29 cellular contexts compared by ENCODE assay signal in the genomic region with DNA sequence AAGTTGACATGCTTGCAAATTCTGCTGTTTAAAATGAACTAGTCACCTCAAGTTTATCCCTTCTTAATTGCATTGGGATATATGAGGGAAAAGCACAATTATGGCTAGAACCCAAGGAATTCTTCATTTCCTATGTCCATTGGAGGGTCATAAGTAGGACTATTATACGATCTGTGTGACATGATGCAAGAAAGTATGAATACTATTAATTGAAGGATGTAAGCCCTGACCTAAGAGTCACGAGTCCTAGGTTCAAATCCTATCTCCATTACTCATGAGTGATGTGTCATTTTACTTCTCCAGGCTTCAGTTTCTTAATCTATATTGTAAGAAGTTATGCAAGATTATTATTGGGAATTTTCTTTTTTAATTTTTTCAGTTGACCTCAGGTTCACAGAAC.
"Had no signal": no experiment of that assay in that cellular context is flagged by ENCODE, and none has a peak within 500 bp of the region (broad histone marks: within the 10 kb centered on the region; RNA-seq: fewer than 3 reads in every experiment).

No MANE protein-coding gene starts in this region.

- H3K4me1 Mint-ChIP-seq: activated naive CD4-positive, alpha-beta T cell treated with anti-CD3 and anti-CD28 coated beads, Interleukin-2, amount 10 ng/mL, durations not matched to agents 7 days and 5 days; activated naive CD8-positive, alpha-beta T cell treated with anti-CD3 and anti-CD28 coated beads, Interleukin-2, amount 10 ng/mL, durations not matched to agents 7 days and 5 days; memory B cell; naive thymus-derived CD8-positive, alpha-beta T cell; neural crest cell; stimulated activated naive B cell treated with anti-CD40 and anti-IgM and Interleukin-4, amounts not matched to agents 10 μg/mL and 1 μg/mL and 100 μg/mL, for 72 hours had no signal

- H3K27ac Mint-ChIP-seq: activated naive CD4-positive, alpha-beta T cell treated with anti-CD3 and anti-CD28 coated beads, Interleukin-2, amount 10 ng/mL, durations not matched to agents 7 days and 5 days; activated naive CD8-positive, alpha-beta T cell treated with anti-CD3 and anti-CD28 coated beads, Interleukin-2, amount 10 ng/mL, durations not matched to agents 7 days and 5 days; activated T-helper 1 cell treated with anti-CD3 and anti-CD28 coated beads, Interleukin-12 subunit alpha, Interleukin-12 subunit beta, Interleukin-2, Interleukin-4 antibody, amounts not matched to agents 30 ng/mL and 10 ng/mL and 1 ng/mL, durations not matched to agents 14 hours and 24 hours and 36 hours; dendritic cell treated with granulocyte-macrophage colony-stimulating factor and Interleukin-4, amounts not matched to agents 40 ng/mL and 50 ng/mL, for 4 days; memory B cell; naive thymus-derived CD8-positive, alpha-beta T cell; stimulated activated naive B cell treated with anti-CD40 and anti-IgM and Interleukin-4, amounts not matched to agents 10 μg/mL and 1 μg/mL and 100 μg/mL, for 72 hours; T-helper 1 cell treated with Interleukin-12 subunit alpha and Interleukin-12 subunit beta and Interleukin-4 antibody, amounts not matched to agents 30 μg/mL and 1 μg/mL, for 36 hours had no signal

- H3K9me3 Mint-ChIP-seq: activated naive CD4-positive, alpha-beta T cell treated with anti-CD3 and anti-CD28 coated beads, Interleukin-2, amount 10 ng/mL, durations not matched to agents 7 days and 5 days; activated naive CD8-positive, alpha-beta T cell treated with anti-CD3 and anti-CD28 coated beads, Interleukin-2, amount 10 ng/mL, durations not matched to agents 7 days and 5 days; activated T-helper 1 cell treated with anti-CD3 and anti-CD28 coated beads, Interleukin-12 subunit alpha, Interleukin-12 subunit beta, Interleukin-2, Interleukin-4 antibody, amounts not matched to agents 30 ng/mL and 10 ng/mL and 1 ng/mL, durations not matched to agents 14 hours and 24 hours and 36 hours; neural crest cell; T-helper 1 cell treated with Interleukin-12 subunit alpha and Interleukin-12 subunit beta and Interleukin-4 antibody, amounts not matched to agents 30 μg/mL and 1 μg/mL, for 36 hours had no signal

- H3K36me3 Mint-ChIP-seq: activated naive CD4-positive, alpha-beta T cell treated with anti-CD3 and anti-CD28 coated beads, Interleukin-2, amount 10 ng/mL, durations not matched to agents 7 days and 5 days; activated naive CD8-positive, alpha-beta T cell treated with anti-CD3 and anti-CD28 coated beads, Interleukin-2, amount 10 ng/mL, durations not matched to agents 7 days and 5 days; memory B cell; naive thymus-derived CD8-positive, alpha-beta T cell; stimulated activated naive B cell treated with anti-CD40 and anti-IgM and Interleukin-4, amounts not matched to agents 10 μg/mL and 1 μg/mL and 100 μg/mL, for 72 hours had no signal

- H3K4me3 Mint-ChIP-seq: activated naive CD4-positive, alpha-beta T cell treated with anti-CD3 and anti-CD28 coated beads, Interleukin-2, amount 10 ng/mL, durations not matched to agents 7 days and 5 days; activated naive CD8-positive, alpha-beta T cell treated with anti-CD3 and anti-CD28 coated beads, Interleukin-2, amount 10 ng/mL, durations not matched to agents 7 days and 5 days; activated T-helper 1 cell treated with anti-CD3 and anti-CD28 coated beads, Interleukin-12 subunit alpha, Interleukin-12 subunit beta, Interleukin-2, Interleukin-4 antibody, amounts not matched to agents 30 ng/mL and 10 ng/mL and 1 ng/mL, durations not matched to agents 14 hours and 24 hours and 36 hours; dendritic cell treated with granulocyte-macrophage colony-stimulating factor and Interleukin-4, amounts not matched to agents 40 ng/mL and 50 ng/mL, for 4 days; memory B cell; naive thymus-derived CD8-positive, alpha-beta T cell; neural crest cell; stimulated activated naive B cell treated with anti-CD40 and anti-IgM and Interleukin-4, amounts not matched to agents 10 μg/mL and 1 μg/mL and 100 μg/mL, for 72 hours; T-helper 1 cell treated with Interleukin-12 subunit alpha and Interleukin-12 subunit beta and Interleukin-4 antibody, amounts not matched to agents 30 μg/mL and 1 μg/mL, for 36 hours had no signal

- ATAC-seq: naive thymus-derived CD8-positive, alpha-beta T cell; psoas muscle; stimulated activated naive B cell treated with anti-CD40 and anti-IgM and Interleukin-4, amounts not matched to agents 10 μg/mL and 1 μg/mL and 100 μg/mL, for 72 hours; upper lobe of right lung had no signal

- H3K4me3 ChIP-seq: ascending aorta, psoas muscle, right atrium auricular region, stomach, thyroid gland, upper lobe of right lung had no signal

- H3K27me3 Mint-ChIP-seq: activated naive CD4-positive, alpha-beta T cell treated with anti-CD3 and anti-CD28 coated beads, Interleukin-2, amount 10 ng/mL, durations not matched to agents 7 days and 5 days; activated naive CD8-positive, alpha-beta T cell treated with anti-CD3 and anti-CD28 coated beads, Interleukin-2, amount 10 ng/mL, durations not matched to agents 7 days and 5 days; dendritic cell treated with granulocyte-macrophage colony-stimulating factor and Interleukin-4, amounts not matched to agents 40 ng/mL and 50 ng/mL, for 4 days; memory B cell; naive thymus-derived CD8-positive, alpha-beta T cell; stimulated activated naive B cell treated with anti-CD40 and anti-IgM and Interleukin-4, amounts not matched to agents 10 μg/mL and 1 μg/mL and 100 μg/mL, for 72 hours had no signal

- DNase-seq: activated CD4-positive, alpha-beta T cell treated with anti-CD3 and anti-CD28 coated beads for 4 hours; activated CD4-positive, alpha-beta T cell treated with anti-CD3 and anti-CD28 coated beads, Interleukin-2, amount 50 U/mL, for 4 hours; activated CD8-positive, alpha-beta memory T cell treated with anti-CD3 and anti-CD28 coated beads, Interleukin-2, amount 50 U/mL, for 4 hours; activated gamma-delta T cell; activated naive CD4-positive, alpha-beta T cell treated with anti-CD3 and anti-CD28 coated beads, Interleukin-2, amount 10 ng/mL, durations not matched to agents 7 days and 5 days; activated naive CD8-positive, alpha-beta T cell treated with anti-CD3 and anti-CD28 coated beads, Interleukin-2, amount 10 ng/mL, durations not matched to agents 7 days and 5 days; activated T-cell treated with anti-CD3 and anti-CD28 coated beads, Interleukin-2, amount 50 U/mL, for 1 hour; brain microvascular endothelial cell; central memory CD4-positive, alpha-beta T cell; head of caudate nucleus; hippocampal formation; kidney; naive thymus-derived CD8-positive, alpha-beta T cell; nucleus accumbens; psoas muscle; stimulated activated CD4-positive, alpha-beta T cell treated with anti-CD3 and anti-CD28 coated beads, Interleukin-15, amount 100 ng/mL, for 24 hours; stimulated activated CD4-positive, alpha-beta T cell treated with anti-CD3 and anti-CD28 coated beads, Interleukin-2, amount 100 ng/mL, for 24 hours; stimulated activated naive B cell treated with anti-CD40 and anti-IgM and Interleukin-4, amounts not matched to agents 10 μg/mL and 1 μg/mL and 100 μg/mL, for 72 hours; stomach; T-helper 9 cell; thyroid gland; upper lobe of right lung had no signal
